In the genomic region with DNA sequence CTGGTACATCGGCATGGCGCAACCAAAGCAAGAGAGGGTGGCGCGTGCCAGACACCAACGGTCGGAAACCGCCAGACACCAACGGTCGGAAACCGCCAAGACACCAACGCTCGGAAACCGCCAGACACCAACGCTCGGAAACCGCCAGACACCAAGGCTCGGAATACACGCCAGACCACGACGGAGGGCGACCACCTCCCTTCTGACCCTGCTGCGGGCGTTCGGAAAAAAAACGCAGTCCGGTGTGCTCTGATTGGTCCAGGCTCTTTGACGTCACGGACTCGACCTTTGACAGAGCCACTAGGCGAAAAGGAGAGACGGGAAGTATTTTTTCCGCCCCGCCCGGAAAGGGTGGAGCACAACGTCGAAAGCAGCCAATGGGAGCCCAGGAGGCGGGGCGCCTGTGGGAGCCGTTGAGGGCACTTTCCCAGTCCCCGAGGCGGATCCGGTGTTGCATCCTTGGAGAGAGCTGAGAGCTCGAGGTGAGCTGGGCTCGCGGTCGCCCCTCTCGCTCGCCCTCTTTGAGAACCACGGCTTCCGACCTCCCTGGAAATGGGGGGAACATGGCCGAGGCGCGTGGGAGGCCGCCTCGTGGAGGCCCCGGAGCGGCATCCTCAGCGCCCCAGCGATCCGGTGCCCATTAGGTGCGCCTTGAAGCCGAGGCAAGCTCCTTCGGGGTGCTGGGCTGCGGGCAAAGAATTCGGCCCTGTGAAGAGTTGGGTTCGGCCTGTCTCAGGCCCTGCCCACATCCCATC, we compare ENCODE assay signal across 8 cellular contexts. TPM values are rescaled to one million over a fixed set of nuclear protein-coding genes. Genes with fewer than 3 reads are reported as not detected.
DNase-seq lines count a peak whose midpoint lies in the region; ATAC-seq and TF ChIP-seq lines count a peak whose summit lies in the region.
"Not testable (repeated sequence)": the region's sequence is repeated elsewhere in the genome, so short reads cannot be mapped to it uniquely, and the experiment has no call there.

No MANE protein-coding gene starts in this region.

- intact Hi-C loops in HCT116 (cut with micrococcal nuclease) = not testable (repeated sequence)

- POLR2A ChIA-PET in HCT116 (lab: Charles Lee) = not testable (repeated sequence)

- peak overlapping the region; percentile 44 for H3K4me2 ChIP-seq in HCT116 (ENCODE audit: low read length)
- H3K4me2 ChIP-seq in KMS-11 = not testable (repeated sequence)

- H3K9me3 ChIP-seq in HCT116 (ENCODE audit: control insufficient read depth in 1 of 2, insufficient read depth in 1 of 2, low read depth in 1 of 2, low read length in 2 of 2); iPS-18a (ENCODE audit: control insufficient read depth, low read depth, low read length): not testable (repeated sequence)

- DNase-seq in HCT116 (ENCODE audit: low read depth, low spot score) = not testable (repeated sequence)
- DNase-seq in activated CD4-positive, alpha-beta T cell treated with anti-CD3 and anti-CD28 coated beads, Interleukin-2, amount 50 U/mL, for 24 hours (ENCODE audit: low read depth in 1 of 2, low spot score in 1 of 2) = peak; percentile 84 to 87
- DNase-seq in central memory CD4-positive, alpha-beta T cell = peak; percentile 91
- peak; percentile 82 for DNase-seq in putamen (ENCODE audit: low spot score)
- DNase-seq in superior temporal gyrus (ENCODE audit: extremely low spot score) = peak; percentile 8

- H3K4me3 ChIP-seq in GM12875 (ENCODE audit: low read depth, low read length) (peak overlapping the region; percentile 53), HCT116 (replicated peaks in 1 of 2; ENCODE audit: low read depth in 1 of 2, low read length in 2 of 2) (peak overlapping the region; percentile 54 to 59), iPS-18a (ENCODE audit: low read length) (peak overlapping the region; percentile 60)
- H3K4me3 ChIP-seq in KMS-11 (IDR thresholded peaks at IDR 0.05; ENCODE audit: insufficient read depth, low read depth, low read length) = not testable (repeated sequence)

- CTCF ChIA-PET in HCT116 (lab: Charles Lee) = not testable (repeated sequence)

- H3K9me2 ChIP-seq in HCT116 (ENCODE audit: insufficient read depth) = not testable (repeated sequence)

- not testable (repeated sequence) for H3K4me1 ChIP-seq in HCT116 (ENCODE audit: control insufficient read depth in 1 of 2, insufficient read depth in 2 of 2, low read length in 2 of 2); iPS-18a (ENCODE audit: control insufficient read depth, low read depth, low read length)
- peaks cover 15% of the 10 kb centered on the region for H3K4me1 ChIP-seq in KMS-11 (ENCODE audit: low read depth, poor library complexity, severe bottlenecking)

- not testable (repeated sequence) for H2AFZ ChIP-seq in HCT116 (ENCODE audit: low read depth, low read length, poor library complexity, severe bottlenecking)
- peak overlapping the region; percentile 64; the same call in 1 of the 2 replicates for H2AFZ ChIP-seq in KMS-11 (ENCODE audit: low read depth)

- RAD21 ChIA-PET in HCT116 (lab: Charles Lee; ENCODE audit: low non-redundant PET in 1 of 2, low total read pairs in 2 of 2, uncharacterized antibody in 2 of 2, unreplicated experiment in 2 of 2) = not testable (repeated sequence)

- not testable (repeated sequence) for TF ChIP-seq RAD21 in HCT116 (IDR thresholded peaks at IDR 0.05; ENCODE audit: low read depth)

- peak; percentile 56 for TF ChIP-seq POLR2A in HCT116 (IDR thresholded peaks at IDR 0.05; ENCODE audit: borderline replicate concordance, extremely low read depth, insufficient read depth, insufficient read length)

- not testable (repeated sequence) for H3K36me3 ChIP-seq in HCT116 (ENCODE audit: control insufficient read depth in 1 of 2, insufficient read depth in 2 of 2, low read length in 2 of 2); KMS-11 (ENCODE audit: insufficient read depth); iPS-18a (ENCODE audit: control insufficient read depth, low read depth, low read length)

- peak; percentile 86 for ATAC-seq in HCT116

- peak overlapping the region; percentile 86 for H3K27ac ChIP-seq in HCT116 (ENCODE audit: low read depth, low read length)
- H3K27ac ChIP-seq in KMS-11 = peak overlapping the region; percentile 83
- not testable (repeated sequence) for H3K27ac ChIP-seq in iPS-18a (ENCODE audit: low read length)

- not testable (repeated sequence) for H3K27me3 ChIP-seq in HCT116 (ENCODE audit: insufficient read depth, low read length); KMS-11 (ENCODE audit: insufficient read depth, low read depth); iPS-18a (ENCODE audit: control insufficient read depth, insufficient read depth, low read length)

- not testable (repeated sequence) for H3K79me2 ChIP-seq in HCT116 (ENCODE audit: insufficient read depth, low read length); KMS-11 (ENCODE audit: insufficient read depth, low read depth)

- TF ChIP-seq CTCF in GM12875 (IDR thresholded peaks at IDR 0.05; ENCODE audit: borderline replicate concordance, insufficient read depth, low read depth, low read length); HCT116 (IDR thresholded peaks at IDR 0.05 in 2 of 3, conservative IDR thresholded peaks at IDR 0.05 in 1 of 3; ENCODE audit: borderline replicate concordance in 1 of 3, insufficient read depth in 1 of 3, low read depth in 2 of 3, low read length in 2 of 3); KMS-11 (conservative IDR thresholded peaks at IDR 0.05; ENCODE audit: low read depth, low read length): not testable (repeated sequence)

- BruUV-seq in HCT116 (replicated peaks; lab: Mats Ljungman, UMichigan) = not testable (repeated sequence)

- not testable (repeated sequence) for H4K20me1 ChIP-seq in HCT116 (ENCODE audit: insufficient read depth); KMS-11 (ENCODE audit: insufficient read depth)

- H3K9ac ChIP-seq in HCT116 (ENCODE audit: low read length) = peak overlapping the region; percentile 72
- peak overlapping the region; percentile 84 for H3K9ac ChIP-seq in KMS-11
- H3K9ac ChIP-seq in iPS-18a (ENCODE audit: low read length) = peak overlapping the region; percentile 54

TF ChIP-seq in HCT116, 20 proteins besides CTCF, POLR2A, EP300 and RAD21:
- TF ChIP-seq SP1 (IDR thresholded peaks at IDR 0.05; ENCODE audit: low read depth) = peak; percentile 41
- TF ChIP-seq, protein P1, sequence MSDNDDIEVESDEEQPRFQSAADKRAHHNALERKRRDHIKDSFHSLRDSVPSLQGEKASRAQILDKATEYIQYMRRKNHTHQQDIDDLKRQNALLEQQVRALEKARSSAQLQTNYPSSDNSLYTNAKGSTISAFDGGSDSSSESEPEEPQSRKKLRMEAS (IDR thresholded peaks at IDR 0.05) = 0 out of 2 replicates have a peak, but pooled peaks have one; percentile 11
- peak; percentile 64 for TF ChIP-seq SIN3A (IDR thresholded peaks at IDR 0.05; ENCODE audit: low read depth)
- peak; percentile 83 for TF ChIP-seq POLR2AphosphoS5 (IDR thresholded peaks at IDR 0.05; ENCODE audit: low read depth, low read length)

RNA-seq across cellular contexts. Expression of a gene that starts 23.7 kb away (rescaled TPM):
- not detected for total RNA-seq in HCT116 (2021; ENCODE audit: unreplicated experiment)
- 0.06 and 0.07 TPM in 2 replicates for polyA plus RNA-seq in HCT116 (2012)

RNA-seq across cellular contexts. Expression of a gene that starts 36.6 kb away (rescaled TPM):
- total RNA-seq in HCT116 (2021; ENCODE audit: unreplicated experiment) = 1.0 TPM
- polyA plus RNA-seq in HCT116 (2012) = 1.00 and 1.3 TPM in 2 replicates

RNA-seq across cellular contexts. Expression of a gene that starts 51.8 kb away (rescaled TPM):
- total RNA-seq in HCT116 (2021; ENCODE audit: unreplicated experiment) = not detected
- 0.07 and 0.10 TPM in 2 replicates for polyA plus RNA-seq in HCT116 (2012)
